In genomic region chr2:174473796-174474195, GRCh38 we compare ENCODE assay signal across 20 cellular contexts. TPM values are rescaled to one million over a fixed set of nuclear protein-coding genes. Genes with fewer than 3 reads are reported as not detected.
DNase-seq lines count a peak whose midpoint lies in the region; ATAC-seq lines count a peak whose summit lies in the region.
"Had no signal": no experiment of that assay in that cellular context is flagged by ENCODE, and none has a peak within 500 bp of the region (broad histone marks: within the 10 kb centered on the region; RNA-seq: fewer than 3 reads in every experiment).

No MANE protein-coding gene starts in this region.

- POLR2A ChIA-PET in T-cell (lab: Charles Lee): interaction anchor here in 1 of 2 donors (0.6 to 1.2 kb wide), 3 partner anchors 11 to 225 kb away, joined by 3 to 4 read pairs (median 3); no protein-coding TSS in a partner anchor
- POLR2A ChIA-PET in naive thymus-derived CD8-positive, alpha-beta T cell (lab: Charles Lee): interaction anchor here (0.5 to 1.9 kb wide), 4 partner anchors 10 to 20 kb away, joined by 3 to 9 read pairs (median 4); partner anchors contain the start of gene GPR155

- peaks cover 23% of the 10 kb centered on the region for H3K36me3 Mint-ChIP-seq in T-cell
- peaks cover 0 to 22% (median 12%) of the 10 kb centered on the region in 3 donors for H3K36me3 Mint-ChIP-seq in naive thymus-derived CD8-positive, alpha-beta T cell
- no peaks in the 10 kb centered on the region for H3K36me3 Mint-ChIP-seq in activated naive CD4-positive, alpha-beta T cell treated with anti-CD3 and anti-CD28 coated beads, Interleukin-2, amount 50 U/mL, for 72 hours
- H3K36me3 Mint-ChIP-seq: memory B cell had no signal

- peaks cover 20 to 26% (median 23%) of the 10 kb centered on the region in 3 donors for H3K4me1 Mint-ChIP-seq in T-cell
- H3K4me1 Mint-ChIP-seq in naive thymus-derived CD8-positive, alpha-beta T cell: peaks cover 8 to 41% (median 20%) of the 10 kb centered on the region in 4 donors

- H3K27me3 Mint-ChIP-seq in T-cell: no peaks in the 10 kb centered on the region
- no peaks in the 10 kb centered on the region for H3K27me3 Mint-ChIP-seq in naive thymus-derived CD8-positive, alpha-beta T cell
- H3K27me3 Mint-ChIP-seq: memory B cell had no signal

- CTCF ChIA-PET in T-cell (lab: Charles Lee): interaction anchor here (0.6 to 1.6 kb wide), 6 partner anchors 10 to 221 kb away, joined by 3 to 5 read pairs (median 4); no protein-coding TSS in a partner anchor

- peak overlapping the region; percentile 46 to 52 for H3K27ac Mint-ChIP-seq in T-cell
- H3K27ac Mint-ChIP-seq in naive thymus-derived CD8-positive, alpha-beta T cell: peak overlapping the region in 9 of 10 donors; percentile 22 to 87 (median 41)
- H3K27ac Mint-ChIP-seq in activated naive CD4-positive, alpha-beta T cell treated with anti-CD3 and anti-CD28 coated beads, Interleukin-2, amount 50 U/mL, for 72 hours: no peak overlapping the region
- H3K27ac Mint-ChIP-seq: activated naive CD4-positive, alpha-beta T cell treated with anti-CD3 and anti-CD28 coated beads for 36 hours; activated T-cell treated with anti-CD3 and anti-CD28 coated beads, Interleukin-2, amount 50 U/mL, for 72 hours; memory B cell had no signal

- no peak overlapping the region for H3K4me3 Mint-ChIP-seq in T-cell
- no peak overlapping the region for H3K4me3 Mint-ChIP-seq in naive thymus-derived CD8-positive, alpha-beta T cell
- H3K4me3 Mint-ChIP-seq: activated naive CD4-positive, alpha-beta T cell treated with anti-CD3 and anti-CD28 coated beads for 36 hours; activated T-cell treated with anti-CD3 and anti-CD28 coated beads, Interleukin-2, amount 50 U/mL, for 72 hours; memory B cell had no signal

- DNase-seq in AG20443 (ENCODE audit: low spot score): peak; percentile 28
- peak; percentile 10 for DNase-seq in GM03348 (ENCODE audit: low spot score)
- DNase-seq in T-cell: no peak
- DNase-seq in naive thymus-derived CD8-positive, alpha-beta T cell: no peak
- no peak for DNase-seq in dedifferentiated amniotic fluid mesenchymal stem cell (ENCODE audit: extremely low spot score)
- no peak for DNase-seq in OCI-M1 (lab: John Stamatoyannopoulos, UW)
- DNase-seq in activated naive CD4-positive, alpha-beta T cell treated with anti-CD3 and anti-CD28 coated beads, Interleukin-2, amount 50 U/mL, for 72 hours (ENCODE audit: low spot score in 2 of 2): no peak
- DNase-seq: ACHN; activated CD4-positive, alpha-beta T cell treated with anti-CD3 and anti-CD28 coated beads for 4 hours; activated naive CD4-positive, alpha-beta T cell treated with anti-CD3 and anti-CD28 coated beads for 36 hours; activated T-cell treated with anti-CD3 and anti-CD28 coated beads, Interleukin-2, amount 50 U/mL, for 72 hours; effector CD4-positive, alpha-beta T cell; GOT3; MV-4-11; NCI-H2171 treated with DMSO at 0.1 percent for 48 hours; NCI-H524 treated with DMSO at 0.1 percent for 48 hours; stimulated activated CD4-positive, alpha-beta T cell treated with anti-CD3 and anti-CD28 coated beads, Interleukin-2, amount 100 ng/mL, for 24 hours; upper lobe of right lung had no signal

- no peak for ATAC-seq in T-cell (replicated peaks in 1 of 4)
- no peak for ATAC-seq in naive thymus-derived CD8-positive, alpha-beta T cell
- ATAC-seq in activated naive CD4-positive, alpha-beta T cell treated with anti-CD3 and anti-CD28 coated beads, Interleukin-2, amount 50 U/mL, for 72 hours: no peak
- ATAC-seq in HG02623 (IDR thresholded peaks at IDR 0.05; ENCODE audit: unreplicated experiment): no peak
- ATAC-seq: activated T-cell treated with anti-CD3 and anti-CD28 coated beads, Interleukin-2, amount 50 U/mL, for 72 hours; upper lobe of right lung had no signal

- no peaks in the 10 kb centered on the region for H3K9me3 Mint-ChIP-seq in T-cell
- H3K9me3 Mint-ChIP-seq in naive thymus-derived CD8-positive, alpha-beta T cell: no peaks in the 10 kb centered on the region
- H3K9me3 Mint-ChIP-seq in activated naive CD4-positive, alpha-beta T cell treated with anti-CD3 and anti-CD28 coated beads, Interleukin-2, amount 50 U/mL, for 72 hours: no peaks in the 10 kb centered on the region
- H3K9me3 Mint-ChIP-seq: activated naive CD4-positive, alpha-beta T cell treated with anti-CD3 and anti-CD28 coated beads for 36 hours; activated T-cell treated with anti-CD3 and anti-CD28 coated beads, Interleukin-2, amount 50 U/mL, for 72 hours; memory B cell had no signal

RNA-seq across cellular contexts. Expression of gene GPR155, which starts 13.0 kb away (rescaled TPM):
- total RNA-seq in T-cell: 10 to 100 TPM; 12.4 to 25.2 (median 17.8) TPM
- 10 to 100 TPM; 23.9 to 27.2 TPM for total RNA-seq in naive thymus-derived CD8-positive, alpha-beta T cell
- polyA plus RNA-seq in naive thymus-derived CD8-positive, alpha-beta T cell: 10 to 100 TPM in 2 of 3 donors, 1 to 10 TPM in 1; 9.7 to 19.5 (median 18.6) TPM
- total RNA-seq in activated naive CD4-positive, alpha-beta T cell treated with anti-CD3 and anti-CD28 coated beads, Interleukin-2, amount 50 U/mL, for 72 hours: 10 to 100 TPM in 1 of 2 donors, 1 to 10 TPM in 1; 8.8 to 18.5 TPM

Comparison
In these comparisons a context has a peak if more than half of its experiments do, and no peak if none do; other contexts are left out.
1. DNase-seq: peak in AG20443 (single experiment) and GM03348 (single experiment); none in T-cell (0 of 34), naive thymus-derived CD8-positive, alpha-beta T cell (0 of 10), dedifferentiated amniotic fluid mesenchymal stem cell (single experiment), OCI-M1 (single experiment) and activated naive CD4-positive, alpha-beta T cell treated with anti-CD3 and anti-CD28 coated beads, Interleukin-2, amount 50 U/mL, for 72 hours (0 of 2).
2. H3K27ac Mint-ChIP-seq: peak in T-cell (2 of 2) and naive thymus-derived CD8-positive, alpha-beta T cell (9 of 10); none in activated naive CD4-positive, alpha-beta T cell treated with anti-CD3 and anti-CD28 coated beads, Interleukin-2, amount 50 U/mL, for 72 hours (0 of 2).